Comparison of ENCODE assay signal across 7 cellular contexts in genomic region chr3:71581451-71581980, GRCh38. TPM values are rescaled to one million over a fixed set of nuclear protein-coding genes. Genes with fewer than 3 reads are reported as not detected.
DNase-seq lines count a peak whose midpoint lies in the region; ATAC-seq and TF ChIP-seq lines count a peak whose summit lies in the region.

No MANE protein-coding gene starts in this region.

- H3K9me3 ChIP-seq in left lung, result no peaks in the 10 kb centered on the region

- no peak for TF ChIP-seq CTCF in HL-60 (IDR thresholded peaks at IDR 0.05; ENCODE audit: insufficient read depth, low read length)
- no peak for TF ChIP-seq CTCF in choroid plexus epithelial cell (conservative IDR thresholded peaks at IDR 0.05; ENCODE audit: low read depth, low read length)
- TF ChIP-seq CTCF in left lung (IDR thresholded peaks at IDR 0.05), result no peak

- H3K4me3 ChIP-seq in HL-60 (replicated peaks; ENCODE audit: insufficient read depth, low read length) (peak overlapping the region; percentile 75), choroid plexus epithelial cell (ENCODE audit: low read depth, low read length) (peak overlapping the region; percentile 86), left lung (peak overlapping the region; percentile 77 to 86)

- H3K27me3 ChIP-seq in HL-60 (ENCODE audit: insufficient read depth, poor library complexity, severe bottlenecking) (no peaks in the 10 kb centered on the region), left lung (no peaks in the 10 kb centered on the region)

- H3K4me1 ChIP-seq in left lung, result peaks cover 20 to 66% of the 10 kb centered on the region in 2 donors

- ATAC-seq in left lung, result peak; percentile 10
- ATAC-seq in HG03095 (IDR thresholded peaks at IDR 0.05; ENCODE audit: unreplicated experiment), result no peak
- no peak for ATAC-seq in GM18517 (IDR thresholded peaks at IDR 0.05; ENCODE audit: unreplicated experiment)

- DNase-seq in HL-60 (ENCODE audit: low read depth in 1 of 2, low spot score in 1 of 2) (peak in 1 of 2 experiments; percentile 42), UCSD-AML1 (lab: John Stamatoyannopoulos, UW; ENCODE audit: unreplicated experiment) (peak; percentile 60), choroid plexus epithelial cell (ENCODE audit: low read depth) (peak; percentile 27), left lung (peak; percentile 59 to 93)
- DNase-seq in stimulated activated CD4-positive, alpha-beta T cell treated with anti-CD3 and anti-CD28 coated beads, TNF-alpha, amount 100 ng/mL, for 24 hours (ENCODE audit: low read depth in 3 of 3), result peak; percentile 7 to 27 (median 12)

- no peaks in the 10 kb centered on the region for H3K36me3 ChIP-seq in left lung

- peak overlapping the region; percentile 98 for H3K27ac ChIP-seq in HL-60 (replicated peaks)
- H3K27ac ChIP-seq in left lung, result peak overlapping the region; percentile 95 to 98

- intact Hi-C loops in left lung (cut with DNase I), result loop anchor here in 1 of 2 donors (10.0 kb wide), 1 partner anchor 267 kb away; no protein-coding TSS in a partner anchor

RNA-seq across cellular contexts. Expression of gene FOXP1, which starts 2.0 kb away (rescaled TPM):
- total RNA-seq in left lung, result 100 to 1,000 TPM in 1 of 2 donors, 10 to 100 TPM in 1; 95.1 to 107 TPM
